18 cellular contexts compared by ENCODE assay signal in genomic region chr4:174505892-174506291, GRCh38. TPM values are rescaled to one million over a fixed set of nuclear protein-coding genes. Genes with fewer than 3 reads are reported as not detected.
DNase-seq lines count a peak whose midpoint lies in the region; ATAC-seq and TF ChIP-seq lines count a peak whose summit lies in the region.
"Had no signal": no experiment of that assay in that cellular context is flagged by ENCODE, and none has a peak within 500 bp of the region (broad histone marks: within the 10 kb centered on the region; RNA-seq: fewer than 3 reads in every experiment).

No MANE protein-coding gene starts in this region.

- no peak overlapping the region for H3K4me2 ChIP-seq in GM23338

- no peaks in the 10 kb centered on the region for H3K9me3 Mint-ChIP-seq in GM23338
- H3K9me3 Mint-ChIP-seq: CD8-positive, alpha-beta memory T cell; H9 had no signal

- H3K4me1 Mint-ChIP-seq in GM23338: peaks cover 4% of the 10 kb centered on the region; the same call in 2 of the 3 replicates
- H3K4me1 Mint-ChIP-seq: CD8-positive, alpha-beta memory T cell had no signal

- no peaks in the 10 kb centered on the region for H3K9me2 ChIP-seq in GM23338 (ENCODE audit: insufficient read depth)

- no peaks in the 10 kb centered on the region for H4K20me1 ChIP-seq in GM23338 (replicated peaks; ENCODE audit: insufficient read depth)

- DNase-seq in NCI-H748 (lab: John Stamatoyannopoulos, UW; ENCODE audit: unreplicated experiment): peak; percentile 18
- no peak for DNase-seq in NCI-H748 treated with DMSO at 0.1 percent for 48 hours (lab: John Stamatoyannopoulos, UW)
- no peak for DNase-seq in GM23338 (ENCODE audit: low spot score)
- peak; percentile 39 for DNase-seq in epithelial cell of esophagus (ENCODE audit: low read depth)
- no peak for DNase-seq in DMS114 treated with DMSO at 0.1 percent for 48 hours (lab: John Stamatoyannopoulos, UW; ENCODE audit: unreplicated experiment)
- no peak for DNase-seq in putamen (ENCODE audit: low spot score)
- DNase-seq: ACHN; BE2C; C1 segment of cervical spinal cord; CD4-positive, CD25-positive, alpha-beta regulatory T cell; CD8-positive, alpha-beta memory T cell; COR-L47; DMS153; DMS79; GDM1; H9 had no signal

- H3K27me3 Mint-ChIP-seq in GM23338 (ENCODE audit: insufficient read depth, low read depth, poor library complexity): no peaks in the 10 kb centered on the region
- H3K27me3 Mint-ChIP-seq: CD4-positive, CD25-positive, alpha-beta regulatory T cell; CD8-positive, alpha-beta memory T cell had no signal

- H3K4me3 ChIP-seq in GM23338: no peak overlapping the region
- H3K4me3 ChIP-seq in epithelial cell of esophagus (ENCODE audit: low read length): no peak overlapping the region

- H3K27ac Mint-ChIP-seq in GM23338: no peak overlapping the region
- H3K27ac Mint-ChIP-seq: CD4-positive, CD25-positive, alpha-beta regulatory T cell; H9 had no signal

- H3K36me3 Mint-ChIP-seq in GM23338 (ENCODE audit: low read depth): no peaks in the 10 kb centered on the region
- H3K36me3 Mint-ChIP-seq: CD4-positive, CD25-positive, alpha-beta regulatory T cell had no signal

- 0 out of 2 replicates have a peak overlapping the region, but pooled peaks have one; percentile 58 for H3K27ac ChIP-seq in GM23338 (ENCODE audit: low read depth)

- ATAC-seq in GM23338 (no peak), HG02852 (IDR thresholded peaks at IDR 0.05; ENCODE audit: unreplicated experiment) (no peak)

- no peaks in the 10 kb centered on the region for H3K79me2 ChIP-seq in GM23338 (replicated peaks; ENCODE audit: insufficient read depth)

- no peaks in the 10 kb centered on the region for H3F3A ChIP-seq in GM23338 (replicated peaks; ENCODE audit: low read depth)

- H2AFZ ChIP-seq in GM23338: peak overlapping the region; percentile 76; the same call in 1 of the 2 replicates

- H3K36me3 ChIP-seq in GM23338 (ENCODE audit: insufficient read depth): no peaks in the 10 kb centered on the region
- H3K36me3 ChIP-seq: BE2C had no signal

- no peaks in the 10 kb centered on the region for H3K27me3 ChIP-seq in GM23338 (ENCODE audit: insufficient read depth)

- TF ChIP-seq CTCF in GM23338 (conservative IDR thresholded peaks at IDR 0.05; ENCODE audit: low read depth in 2 of 2): no peak
- no peak for TF ChIP-seq CTCF in epithelial cell of esophagus (IDR thresholded peaks at IDR 0.05; ENCODE audit: insufficient read depth, low read depth, low read length, missing control alignments)

- H3K4me1 ChIP-seq in GM23338 (ENCODE audit: insufficient read depth): no peaks in the 10 kb centered on the region; the same call in 1 of the 2 replicates
- H3K4me1 ChIP-seq: BE2C had no signal

- H3K4me3 Mint-ChIP-seq in GM23338: no peak overlapping the region
- H3K4me3 Mint-ChIP-seq: CD4-positive, CD25-positive, alpha-beta regulatory T cell; CD8-positive, alpha-beta memory T cell; H9 had no signal

TF ChIP-seq in GM23338, 12 proteins besides CTCF, POLR2A, EP300 and RAD21 (continues in another document):
- TF ChIP-seq EZH2phosphoT487 (IDR thresholded peaks at IDR 0.05; ENCODE audit: unreplicated experiment): no peak
- TF ChIP-seq POLR2AphosphoS5 (IDR thresholded peaks at IDR 0.05; ENCODE audit: low read depth): no peak
- TF ChIP-seq, protein P1, sequence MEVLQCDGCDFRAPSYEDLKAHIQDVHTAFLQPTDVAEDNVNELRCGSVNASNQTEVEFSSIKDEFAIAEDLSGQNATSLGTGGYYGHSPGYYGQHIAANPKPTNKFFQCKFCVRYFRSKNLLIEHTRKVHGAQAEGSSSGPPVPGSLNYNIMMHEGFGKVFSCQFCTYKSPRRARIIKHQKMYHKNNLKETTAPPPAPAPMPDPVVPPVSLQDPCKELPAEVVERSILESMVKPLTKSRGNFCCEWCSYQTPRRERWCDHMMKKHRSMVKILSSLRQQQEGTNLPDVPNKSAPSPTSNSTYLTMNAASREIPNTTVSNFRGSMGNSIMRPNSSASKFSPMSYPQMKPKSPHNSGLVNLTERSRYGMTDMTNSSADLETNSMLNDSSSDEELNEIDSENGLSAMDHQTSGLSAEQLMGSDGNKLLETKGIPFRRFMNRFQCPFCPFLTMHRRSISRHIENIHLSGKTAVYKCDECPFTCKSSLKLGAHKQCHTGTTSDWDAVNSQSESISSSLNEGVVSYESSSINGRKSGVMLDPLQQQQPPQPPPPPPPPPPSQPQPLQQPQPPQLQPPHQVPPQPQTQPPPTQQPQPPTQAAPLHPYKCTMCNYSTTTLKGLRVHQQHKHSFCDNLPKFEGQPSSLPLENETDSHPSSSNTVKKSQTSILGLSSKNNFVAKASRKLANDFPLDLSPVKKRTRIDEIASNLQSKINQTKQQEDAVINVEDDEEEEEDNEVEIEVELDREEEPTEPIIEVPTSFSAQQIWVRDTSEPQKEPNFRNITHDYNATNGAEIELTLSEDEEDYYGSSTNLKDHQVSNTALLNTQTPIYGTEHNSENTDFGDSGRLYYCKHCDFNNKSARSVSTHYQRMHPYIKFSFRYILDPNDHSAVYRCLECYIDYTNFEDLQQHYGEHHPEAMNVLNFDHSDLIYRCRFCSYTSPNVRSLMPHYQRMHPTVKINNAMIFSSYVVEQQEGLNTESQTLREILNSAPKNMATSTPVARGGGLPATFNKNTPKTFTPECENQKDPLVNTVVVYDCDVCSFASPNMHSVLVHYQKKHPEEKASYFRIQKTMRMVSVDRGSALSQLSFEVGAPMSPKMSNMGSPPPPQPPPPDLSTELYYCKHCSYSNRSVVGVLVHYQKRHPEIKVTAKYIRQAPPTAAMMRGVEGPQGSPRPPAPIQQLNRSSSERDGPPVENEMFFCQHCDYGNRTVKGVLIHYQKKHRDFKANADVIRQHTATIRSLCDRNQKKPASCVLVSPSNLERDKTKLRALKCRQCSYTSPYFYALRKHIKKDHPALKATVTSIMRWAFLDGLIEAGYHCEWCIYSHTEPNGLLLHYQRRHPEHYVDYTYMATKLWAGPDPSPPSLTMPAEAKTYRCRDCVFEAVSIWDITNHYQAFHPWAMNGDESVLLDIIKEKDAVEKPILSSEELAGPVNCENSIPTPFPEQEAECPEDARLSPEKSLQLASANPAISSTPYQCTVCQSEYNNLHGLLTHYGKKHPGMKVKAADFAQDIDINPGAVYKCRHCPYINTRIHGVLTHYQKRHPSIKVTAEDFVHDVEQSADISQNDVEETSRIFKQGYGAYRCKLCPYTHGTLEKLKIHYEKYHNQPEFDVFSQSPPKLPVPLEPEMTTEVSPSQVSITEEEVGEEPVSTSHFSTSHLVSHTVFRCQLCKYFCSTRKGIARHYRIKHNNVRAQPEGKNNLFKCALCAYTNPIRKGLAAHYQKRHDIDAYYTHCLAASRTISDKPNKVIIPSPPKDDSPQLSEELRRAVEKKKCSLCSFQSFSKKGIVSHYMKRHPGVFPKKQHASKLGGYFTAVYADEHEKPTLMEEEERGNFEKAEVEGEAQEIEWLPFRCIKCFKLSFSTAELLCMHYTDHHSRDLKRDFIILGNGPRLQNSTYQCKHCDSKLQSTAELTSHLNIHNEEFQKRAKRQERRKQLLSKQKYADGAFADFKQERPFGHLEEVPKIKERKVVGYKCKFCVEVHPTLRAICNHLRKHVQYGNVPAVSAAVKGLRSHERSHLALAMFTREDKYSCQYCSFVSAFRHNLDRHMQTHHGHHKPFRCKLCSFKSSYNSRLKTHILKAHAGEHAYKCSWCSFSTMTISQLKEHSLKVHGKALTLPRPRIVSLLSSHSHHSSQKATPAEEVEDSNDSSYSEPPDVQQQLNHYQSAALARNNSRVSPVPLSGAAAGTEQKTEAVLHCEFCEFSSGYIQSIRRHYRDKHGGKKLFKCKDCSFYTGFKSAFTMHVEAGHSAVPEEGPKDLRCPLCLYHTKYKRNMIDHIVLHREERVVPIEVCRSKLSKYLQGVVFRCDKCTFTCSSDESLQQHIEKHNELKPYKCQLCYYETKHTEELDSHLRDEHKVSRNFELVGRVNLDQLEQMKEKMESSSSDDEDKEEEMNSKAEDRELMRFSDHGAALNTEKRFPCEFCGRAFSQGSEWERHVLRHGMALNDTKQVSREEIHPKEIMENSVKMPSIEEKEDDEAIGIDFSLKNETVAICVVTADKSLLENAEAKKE (CRISPR knock-in tag; IDR thresholded peaks at IDR 0.05): no peak
- TF ChIP-seq, protein P2, sequence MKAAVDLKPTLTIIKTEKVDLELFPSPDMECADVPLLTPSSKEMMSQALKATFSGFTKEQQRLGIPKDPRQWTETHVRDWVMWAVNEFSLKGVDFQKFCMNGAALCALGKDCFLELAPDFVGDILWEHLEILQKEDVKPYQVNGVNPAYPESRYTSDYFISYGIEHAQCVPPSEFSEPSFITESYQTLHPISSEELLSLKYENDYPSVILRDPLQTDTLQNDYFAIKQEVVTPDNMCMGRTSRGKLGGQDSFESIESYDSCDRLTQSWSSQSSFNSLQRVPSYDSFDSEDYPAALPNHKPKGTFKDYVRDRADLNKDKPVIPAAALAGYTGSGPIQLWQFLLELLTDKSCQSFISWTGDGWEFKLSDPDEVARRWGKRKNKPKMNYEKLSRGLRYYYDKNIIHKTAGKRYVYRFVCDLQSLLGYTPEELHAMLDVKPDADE (IDR thresholded peaks at IDR 0.05): no peak
- TF ChIP-seq ZNF331 (CRISPR knock-in tag; IDR thresholded peaks at IDR 0.05; ENCODE audit: low read depth): no peak
- no peak for TF ChIP-seq JUNB (IDR thresholded peaks at IDR 0.05; ENCODE audit: unreplicated experiment)
- TF ChIP-seq NANOG (IDR thresholded peaks at IDR 0.05; ENCODE audit: borderline replicate concordance): no peak

RNA-seq across cellular contexts. Expression of gene HPGD, which starts 16.4 kb away (rescaled TPM):
- total RNA-seq in GM23338 (2014; rRNA removed; shearing (Covaris generic)): 4.1 and 9.1 TPM in 2 replicates
- polyA plus RNA-seq in GM23338 (2016; fragmentation: Nextera tagmentation; extraction: Ambion mirVana): 3.9 and 5.6 TPM in 2 replicates
- total RNA-seq: Daoy had no signal

Comparison
In these comparisons a context has a peak if more than half of its experiments do, and no peak if none do; other contexts are left out.
1. DNase-seq: peak in NCI-H748 (single experiment) and epithelial cell of esophagus (single experiment); none in NCI-H748 treated with DMSO at 0.1 percent for 48 hours (single experiment), GM23338 (single experiment), DMS114 treated with DMSO at 0.1 percent for 48 hours (single experiment) and putamen (single experiment).